In genomic region chr2:30702694-30703093, GRCh38 we compare ENCODE assay signal across 17 cellular contexts.
"Had no signal": no experiment of that assay in that cellular context is flagged by ENCODE, and none has a peak within 500 bp of the region (broad histone marks: within the 10 kb centered on the region; RNA-seq: fewer than 3 reads in every experiment).

No MANE protein-coding gene starts in this region.

- H3K27me3 ChIP-seq: breast epithelium, esophagus squamous epithelium, foreskin keratinocyte, heart left ventricle, transverse colon had no signal

- H3K4me3 ChIP-seq: breast epithelium, esophagus squamous epithelium, heart left ventricle, left ventricle myocardium inferior, transverse colon had no signal

- H3K36me3 ChIP-seq: breast epithelium, esophagus squamous epithelium, heart left ventricle, left ventricle myocardium inferior, transverse colon had no signal

- H3K27ac ChIP-seq: breast epithelium, esophagus squamous epithelium, foreskin keratinocyte, heart left ventricle, left ventricle myocardium inferior, transverse colon had no signal

- DNase-seq: activated CD4-positive, alpha-beta T cell treated with anti-CD3 and anti-CD28 coated beads, Interleukin-2, amount 10 ng/mL, durations not matched to agents 7 days and 5 days; activated CD4-positive, CD25-positive, alpha-beta regulatory T cell; activated gamma-delta T cell; activated T-cell treated with anti-CD3 and anti-CD28 coated beads, Interleukin-2, amount 50 U/mL, for 24 hours; aorta; esophagus squamous epithelium; foreskin keratinocyte; islet precursor cell; left ventricle myocardium inferior; mesenchymal stem cell; stimulated activated CD4-positive, alpha-beta T cell treated with anti-CD3 and anti-CD28 coated beads, Interleukin-12 subunit alpha, Interleukin-12 subunit beta, amount 100 ng/mL, for 4 hours; stimulated activated naive CD4-positive, alpha-beta T cell; substantia nigra; T-helper 17 cell; transverse colon had no signal

- ATAC-seq: foreskin keratinocyte, heart left ventricle, T-helper 17 cell had no signal

- H3K4me1 ChIP-seq: breast epithelium, esophagus squamous epithelium, foreskin keratinocyte, transverse colon had no signal
